Comparison of ENCODE assay signal across 22 cellular contexts in genomic region chr21:23694396-23694795, GRCh38.
DNase-seq lines count a peak whose midpoint lies in the region; ATAC-seq and TF ChIP-seq lines count a peak whose summit lies in the region.
"Had no signal": no experiment of that assay in that cellular context is flagged by ENCODE, and none has a peak within 500 bp of the region (broad histone marks: within the 10 kb centered on the region; RNA-seq: fewer than 3 reads in every experiment).

No MANE protein-coding gene starts in this region.

- BruUV-seq in A673 (replicated peaks; lab: Mats Ljungman, UMichigan) = no TSS peak

- no peaks in the 10 kb centered on the region for H3K36me3 ChIP-seq in A673 (ENCODE audit: insufficient read depth, low read length, poor library complexity, severe bottlenecking)
- H3K36me3 ChIP-seq: esophagus squamous epithelium, gastroesophageal sphincter had no signal

- POLR2A ChIA-PET in A673 (lab: Charles Lee; ENCODE audit: low non-redundant PET) = no interaction called here

- DNase-seq in DMS 273 (lab: John Stamatoyannopoulos, UW; ENCODE audit: unreplicated experiment) (peak; percentile 2), DMS 273 treated with DMSO at 0.1 percent for 48 hours (lab: John Stamatoyannopoulos, UW) (no peak), A673 (ENCODE audit: low spot score) (peak; percentile 26), NCI-H146 (lab: John Stamatoyannopoulos, UW) (peak; percentile 13), RKO (ENCODE audit: low spot score) (peak; percentile 11), COLO829 (ENCODE audit: low spot score) (no peak), middle frontal gyrus (ENCODE audit: extremely low spot score, low spot score) (no peak)
- DNase-seq: 8988T; activated naive CD4-positive, alpha-beta T cell treated with anti-CD3 and anti-CD28 coated beads, Interleukin-2, amount 50 U/mL, for 16 hours; amygdala; cortex of kidney; esophagus squamous epithelium; left ventricle myocardium superior; NCI-H1092; NCI-H82; SIG-M5; stimulated activated CD4-positive, alpha-beta T cell treated with anti-CD3 and anti-CD28 coated beads, Interleukin-2, amount 100 ng/mL, for 48 hours had no signal

- peaks cover 5% of the 10 kb centered on the region for H3K9me3 ChIP-seq in A673 (ENCODE audit: low read depth, low read length, poor library complexity, severe bottlenecking)

- CTCF ChIA-PET in A673 (lab: Charles Lee) = no interaction called here

- no peak for ATAC-seq in HG03521 (IDR thresholded peaks at IDR 0.05; ENCODE audit: unreplicated experiment)
- ATAC-seq: gastroesophageal sphincter; left ventricle myocardium superior; natural killer cell treated with Interleukin-12 subunit alpha and Interleukin-12 subunit beta and Interleukin-15 and Interleukin-18, amount 100 ng/mL, for 72 hours; stimulated activated memory B cell treated with anti-CD40 and anti-IgM and Interleukin-4, amounts not matched to agents 10 μg/mL and 1 μg/mL and 100 μg/mL, for 72 hours had no signal

- intact Hi-C loops in A673 (cut with micrococcal nuclease; ENCODE audit: unreplicated experiment) = no loop called here

- H3K4me1 ChIP-seq in A673 (ENCODE audit: insufficient read depth, low read length, poor library complexity, severe bottlenecking) = peaks cover 10% of the 10 kb centered on the region
- H3K4me1 ChIP-seq: esophagus squamous epithelium, gastroesophageal sphincter had no signal

- no peaks in the 10 kb centered on the region for H3K27me3 ChIP-seq in A673 (replicated peaks; ENCODE audit: insufficient read depth, low read depth, low read length, poor library complexity)
- H3K27me3 ChIP-seq: esophagus squamous epithelium, gastroesophageal sphincter had no signal

- H3K27ac ChIP-seq in A673 (ENCODE audit: low read depth, low read length, poor library complexity, severe bottlenecking) = peak overlapping the region; percentile 40
- H3K27ac ChIP-seq: esophagus squamous epithelium, gastroesophageal sphincter had no signal

- no peak overlapping the region for H3K4me3 ChIP-seq in A673 (ENCODE audit: low read depth, low read length, poor library complexity, severe bottlenecking)
- H3K4me3 ChIP-seq: esophagus squamous epithelium, gastroesophageal sphincter, smooth muscle cell had no signal

- TF ChIP-seq CTCF in A673 (conservative IDR thresholded peaks at IDR 0.05; ENCODE audit: low read depth, low read length) = 0 out of 2 replicates have a peak, but pooled peaks have one; percentile 7

Comparison
In these comparisons a context has a peak if more than half of its experiments do, and no peak if none do; other contexts are left out.
1. DNase-seq: peak in DMS 273 (single experiment), A673 (single experiment), NCI-H146 (single experiment) and RKO (single experiment); none in DMS 273 treated with DMSO at 0.1 percent for 48 hours (single experiment), COLO829 (single experiment) and middle frontal gyrus (single experiment).